In genomic region chr6:161038229-161039003, GRCh38 we compare ENCODE assay signal across 8 cellular contexts. TPM values are rescaled to one million over a fixed set of nuclear protein-coding genes. Genes with fewer than 3 reads are reported as not detected.
DNase-seq lines count a peak whose midpoint lies in the region; ATAC-seq lines count a peak whose summit lies in the region.

No MANE protein-coding gene starts in this region.

- peaks cover 14% of the 10 kb centered on the region for H3K36me3 ChIP-seq in SJCRH30
- peaks cover 0 to 5% of the 10 kb centered on the region in 2 donors for H3K36me3 ChIP-seq in aorta (ENCODE audit: control insufficient read depth in 1 of 2, insufficient read depth in 2 of 2, low read length in 1 of 2)

- DNase-seq in SJCRH30 (peak; percentile 79 to 83), left cardiac atrium (no peak), aorta (no peak), DMS79 treated with DMSO at 0.1 percent for 48 hours (lab: John Stamatoyannopoulos, UW) (no peak), GM19238 (ENCODE audit: insufficient read length, low spot score) (no peak)
- no peak for DNase-seq in stimulated activated CD4-positive, alpha-beta T cell treated with anti-CD3 and anti-CD28 coated beads, Interleukin-4, amount 100 ng/mL, for 1 hour

- intact Hi-C loops in left cardiac atrium (cut with DNase I), result no loop called here
- intact Hi-C loops in aorta (cut with DNase I), result no loop called here

- ATAC-seq in GM18868 (IDR thresholded peaks at IDR 0.05; ENCODE audit: unreplicated experiment), result peak; percentile 89
- peak; percentile 83 for ATAC-seq in HG02763 (IDR thresholded peaks at IDR 0.05; ENCODE audit: unreplicated experiment)
- peak; percentile 50 to 88 for ATAC-seq in left cardiac atrium
- peak; percentile 56 for ATAC-seq in aorta (ENCODE audit: low FRiP score)

- H3K9me3 ChIP-seq in SJCRH30 (replicated peaks) (no peaks in the 10 kb centered on the region), aorta (ENCODE audit: control insufficient read depth, low read length) (no peaks in the 10 kb centered on the region)

- peak overlapping the region; percentile 53 for H3K27ac ChIP-seq in SJCRH30
- no peak overlapping the region for H3K27ac ChIP-seq in aorta (ENCODE audit: low read depth in 1 of 2, low read length in 2 of 2)

- H3K4me1 ChIP-seq in SJCRH30, result peaks cover 8% of the 10 kb centered on the region; the same call in 1 of the 2 replicates
- peaks cover 2% of the 10 kb centered on the region in 2 donors for H3K4me1 ChIP-seq in aorta (ENCODE audit: control insufficient read depth in 1 of 2, insufficient read depth in 2 of 2, low read length in 2 of 2)

- no peak overlapping the region for H3K4me3 ChIP-seq in SJCRH30
- no peak overlapping the region for H3K4me3 ChIP-seq in aorta (ENCODE audit: low read length in 2 of 2)

- H3K27me3 ChIP-seq in SJCRH30 (no peaks in the 10 kb centered on the region), aorta (ENCODE audit: control insufficient read depth in 1 of 2, insufficient read depth in 2 of 2, low read length in 1 of 2) (no peaks in the 10 kb centered on the region)

- WGBS in aorta, 2 donors, result 63% methylated on average over 3 of the region's 3 CpGs

RNA-seq across cellular contexts. Expression of gene MAP3K4, which starts 46.8 kb away (rescaled TPM):
- 44.7 and 47.5 TPM in 2 replicates for total RNA-seq in SJCRH30 (2014; rRNA removed; shearing (Covaris generic))
- 10 to 100 TPM; 30.2 to 33.5 TPM for total RNA-seq in left cardiac atrium
- total RNA-seq in aorta, result 10 to 100 TPM; 39.7 to 63.7 TPM
- 10 to 100 TPM in 1 of 2 donors, 1 to 10 TPM in 1; 5.3 to 26.0 TPM for polyA plus RNA-seq in aorta

Comparison
In these comparisons a context has a peak if more than half of its experiments do, and no peak if none do; other contexts are left out.
1. DNase-seq: peak in SJCRH30 (2 of 2); none in left cardiac atrium (single experiment), aorta (0 of 2), DMS79 treated with DMSO at 0.1 percent for 48 hours (single experiment), stimulated activated CD4-positive, alpha-beta T cell treated with anti-CD3 and anti-CD28 coated beads, Interleukin-4, amount 100 ng/mL, for 1 hour (single experiment) and GM19238 (single experiment).
2. Peak in every context shown above with its lines, with median percentiles within 50 percentile points of each other: ATAC-seq.